ENCODE assay signal across 32 cellular contexts in genomic region chr12:38268612-38269011, GRCh38.
"Had no signal": no experiment of that assay in that cellular context is flagged by ENCODE, and none has a peak within 500 bp of the region (broad histone marks: within the 10 kb centered on the region; RNA-seq: fewer than 3 reads in every experiment).

No MANE protein-coding gene starts in this region.

- DNase-seq: activated effector memory CD4-positive, alpha-beta T cell treated with anti-CD3 and anti-CD28 coated beads, Interleukin-2, amount 50 U/mL, for 16 hours; activated effector memory CD4-positive, alpha-beta T cell treated with Interleukin-2 at 50 U/mL for 16 hours; activated gamma-delta T cell; activated gamma-delta T cell treated with Interleukin-2 at 50 U/mL for 16 hours; activated naive CD4-positive, alpha-beta T cell; activated naive CD4-positive, alpha-beta T cell treated with anti-CD3 and anti-CD28 coated beads for 36 hours; activated naive CD4-positive, alpha-beta T cell treated with anti-CD3 and anti-CD28 coated beads, Interleukin-2, amount 10 ng/mL, durations not matched to agents 7 days and 5 days; activated naive CD4-positive, alpha-beta T cell treated with anti-CD3 and anti-CD28 coated beads, Interleukin-2, amount 50 U/mL, for 16 hours; activated naive CD4-positive, alpha-beta T cell treated with Interleukin-2 at 50 U/mL for 16 hours; activated naive CD8-positive, alpha-beta T cell treated with anti-CD3 and anti-CD28 coated beads for 36 hours; activated naive CD8-positive, alpha-beta T cell treated with anti-CD3 and anti-CD28 coated beads, Interleukin-2, amount 10 ng/mL, durations not matched to agents 7 days and 5 days; activated naive CD8-positive, alpha-beta T cell treated with anti-CD3 and anti-CD28 coated beads, Interleukin-2, amount 50 U/mL, for 24 hours; activated T-cell treated with anti-CD3 and anti-CD28 coated beads, Interleukin-2, amount 50 U/mL, for 1 hour; activated T-cell treated with anti-CD3 and anti-CD28 coated beads, Interleukin-2, amount 50 U/mL, for 24 hours; activated T-cell treated with anti-CD3 and anti-CD28 coated beads, Interleukin-2, amount 50 U/mL, for 4 hours; activated T-cell treated with anti-CD3 and anti-CD28 coated beads, Interleukin-2, amount 50 U/mL, for 48 hours; activated T-cell treated with anti-CD3 and anti-CD28 coated beads, Interleukin-2, amount 50 U/mL, for 72 hours; adrenal gland; amniotic stem cell; amygdala; anterior cingulate cortex; aorta; body of pancreas; brain microvascular endothelial cell; caudate nucleus; central memory CD4-positive, alpha-beta T cell; cerebellar nuclear complex had no signal

- H3K4me3 ChIP-seq: adrenal gland, ascending aorta, body of pancreas, breast epithelium, cardiac muscle cell had no signal

- H3K4me1 ChIP-seq: adrenal gland, ascending aorta, body of pancreas, breast epithelium had no signal

- ATAC-seq: activated naive CD4-positive, alpha-beta T cell treated with anti-CD3 and anti-CD28 coated beads, Interleukin-2, amount 50 U/mL, for 72 hours; activated naive CD8-positive, alpha-beta T cell treated with anti-CD3 and anti-CD28 coated beads, Interleukin-2, amount 50 U/mL, for 24 hours; activated T-cell treated with anti-CD3 and anti-CD28 coated beads, Interleukin-2, amount 50 U/mL, for 4 hours; activated T-cell treated with anti-CD3 and anti-CD28 coated beads, Interleukin-2, amount 50 U/mL, for 72 hours; activated T-helper 17 cell treated with anti-CD3 and anti-CD28 coated beads, Interleukin-2, amount 50 U/mL, for 72 hours; body of pancreas had no signal

- H3K27ac ChIP-seq: adrenal gland, ascending aorta, body of pancreas, brain microvascular endothelial cell, breast epithelium, cardiac muscle cell had no signal

- H3K9me3 ChIP-seq: adrenal gland, ascending aorta, body of pancreas, breast epithelium had no signal

- H3K27me3 ChIP-seq: adrenal gland, ascending aorta, body of pancreas, brain microvascular endothelial cell, breast epithelium, cardiac muscle cell had no signal

- H3K36me3 ChIP-seq: adrenal gland, ascending aorta, brain microvascular endothelial cell, breast epithelium, cardiac muscle cell had no signal
